In genomic region chr12:106774808-106775524, GRCh38 we compare ENCODE assay signal across 8 cellular contexts. TPM values are rescaled to one million over a fixed set of nuclear protein-coding genes. Genes with fewer than 3 reads are reported as not detected.
DNase-seq lines count a peak whose midpoint lies in the region; ATAC-seq and TF ChIP-seq lines count a peak whose summit lies in the region.

No MANE protein-coding gene starts in this region.

- H4K91ac ChIP-seq in neuronal stem cell (ENCODE audit: low read depth, low read length, poor library complexity), result no peak overlapping the region

- no peak overlapping the region for H2BK12ac ChIP-seq in neuronal stem cell (ENCODE audit: low read length)

- in situ Hi-C loops in G401 (cut with HindIII; ENCODE audit: low sequenced_read_pairs), result no loop called here

- H3K27me3 Mint-ChIP-seq in GM23338 (ENCODE audit: insufficient read depth, low read depth, poor library complexity), result peaks cover 4% of the 10 kb centered on the region

- ATAC-seq in GM23338, result peak; percentile 4; the same call in 2 of the 3 replicates
- no peak for ATAC-seq in GM19467 (IDR thresholded peaks at IDR 0.05; ENCODE audit: unreplicated experiment)

- H3K36me3 ChIP-seq in GM06990 (ENCODE audit: control insufficient read depth, insufficient read depth, low read length) (no peaks in the 10 kb centered on the region), GM23338 (ENCODE audit: insufficient read depth) (no peaks in the 10 kb centered on the region), endocrine pancreas (ENCODE audit: control insufficient read depth, insufficient read depth, low read length) (no peaks in the 10 kb centered on the region), neuronal stem cell (replicated peaks in 1 of 2; ENCODE audit: control insufficient read depth in 2 of 2, insufficient read depth in 2 of 2, low read length in 2 of 2) (peaks cover 0 to 37% of the 10 kb centered on the region in 2 donors)

- H2BK15ac ChIP-seq in neuronal stem cell (ENCODE audit: low read length), result peak overlapping the region; percentile 33

- peak overlapping the region; percentile 39 for H3K23ac ChIP-seq in neuronal stem cell (ENCODE audit: low read depth, low read length, poor library complexity)

- H2AFZ ChIP-seq in GM23338 (peak overlapping the region; percentile 45; the same call in 1 of the 2 replicates), neuronal stem cell (ENCODE audit: low read length) (peak overlapping the region; percentile 94)

- POLR2A ChIA-PET in RWPE1 (lab: Yijun Ruan, JAX; ENCODE audit: low non-redundant PET), result no interaction called here

- no peaks in the 10 kb centered on the region for H3K36me3 Mint-ChIP-seq in GM23338 (ENCODE audit: low read depth)

- H3K4me1 ChIP-seq in GM23338 (ENCODE audit: insufficient read depth) (peaks cover 53% of the 10 kb centered on the region), endocrine pancreas (ENCODE audit: control insufficient read depth, insufficient read depth, low read length) (no peaks in the 10 kb centered on the region), neuronal stem cell (ENCODE audit: control insufficient read depth in 2 of 2, insufficient read depth in 1 of 2, low read depth in 1 of 2, low read length in 2 of 2) (peaks cover 1 to 12% of the 10 kb centered on the region in 2 donors)

- no peak for TF ChIP-seq CTCF in GM06990 (IDR thresholded peaks at IDR 0.05; ENCODE audit: insufficient read depth, low read length, poor library complexity, severe bottlenecking)
- no peak for TF ChIP-seq CTCF in GM23338 (conservative IDR thresholded peaks at IDR 0.05; ENCODE audit: low read depth in 2 of 2)
- no peak for TF ChIP-seq CTCF in RWPE1 (conservative IDR thresholded peaks at IDR 0.05; ENCODE audit: low read depth)

- H3F3A ChIP-seq in GM23338 (replicated peaks; ENCODE audit: low read depth), result no peaks in the 10 kb centered on the region

- CTCF ChIA-PET in RWPE1 (lab: Yijun Ruan, JAX), result interaction anchor here (0.6 kb wide), 1 partner anchor 317 kb away, joined by 4 read pairs; no protein-coding TSS in a partner anchor

- peak overlapping the region; percentile 79 for H3K4me3 ChIP-seq in GM06990 (replicated peaks; ENCODE audit: low read depth, low read length)
- H3K4me3 ChIP-seq in GM23338, result peak overlapping the region; percentile 96
- H3K4me3 ChIP-seq in endocrine pancreas (ENCODE audit: control insufficient read depth, insufficient read depth, low read length), result peak overlapping the region; percentile 78
- H3K4me3 ChIP-seq in neuronal stem cell (ENCODE audit: low read length in 2 of 2), result peak overlapping the region; percentile 90 to 96

- H3K4ac ChIP-seq in neuronal stem cell (ENCODE audit: low read length), result no peak overlapping the region

- H3K27me3 ChIP-seq in GM06990 (replicated peaks; ENCODE audit: control insufficient read depth, insufficient read depth, low read length) (no peaks in the 10 kb centered on the region), GM23338 (ENCODE audit: insufficient read depth) (no peaks in the 10 kb centered on the region), endocrine pancreas (ENCODE audit: control insufficient read depth, insufficient read depth, low read length) (no peaks in the 10 kb centered on the region), neuronal stem cell (ENCODE audit: control insufficient read depth in 3 of 3, insufficient read depth in 3 of 3, low read depth in 1 of 3, low read length in 3 of 3) (no peaks in the 10 kb centered on the region)

- peaks cover 46% of the 10 kb centered on the region for H3K4me1 Mint-ChIP-seq in GM23338

- H4K20me1 ChIP-seq in GM23338 (replicated peaks; ENCODE audit: insufficient read depth), result peaks cover 23% of the 10 kb centered on the region

- DNase-seq in GM06990 (ENCODE audit: extremely low read depth, insufficient read length) (no peak), GM23338 (ENCODE audit: low spot score) (no peak), RWPE1 (ENCODE audit: low spot score) (no peak), neuronal stem cell (ENCODE audit: low spot score) (no peak), T1000 (lab: John Stamatoyannopoulos, UW) (no peak), G401 (ENCODE audit: low spot score) (no peak)

- H3K9ac ChIP-seq in endocrine pancreas (ENCODE audit: control insufficient read depth, insufficient read depth, low read length), result peak overlapping the region; percentile 73
- H3K9ac ChIP-seq in neuronal stem cell (ENCODE audit: low read depth, low read length, poor library complexity), result peak overlapping the region; percentile 82

- no peaks in the 10 kb centered on the region for H3K9me2 ChIP-seq in GM23338 (ENCODE audit: insufficient read depth)

- no peak overlapping the region for H3K14ac ChIP-seq in neuronal stem cell (ENCODE audit: low read length)

- H3K9me3 ChIP-seq in endocrine pancreas (ENCODE audit: control insufficient read depth, low read length) (no peaks in the 10 kb centered on the region), neuronal stem cell (replicated peaks in 1 of 2; ENCODE audit: control insufficient read depth in 2 of 2, insufficient read depth in 1 of 2, low read depth in 1 of 2, low read length in 2 of 2) (peaks cover 0 to 12% of the 10 kb centered on the region in 2 donors)

- peak overlapping the region; percentile 84 for H3K18ac ChIP-seq in neuronal stem cell (ENCODE audit: low read length)

- H3K79me1 ChIP-seq in neuronal stem cell (ENCODE audit: low read depth, low read length), result peaks cover 4% of the 10 kb centered on the region

- H2BK5ac ChIP-seq in neuronal stem cell (ENCODE audit: low read length), result peak overlapping the region; percentile 79

- H2AK5ac ChIP-seq in neuronal stem cell (ENCODE audit: low read depth, low read length), result no peak overlapping the region

- H3K4me3 Mint-ChIP-seq in GM23338, result peak overlapping the region; percentile 93

- no peak overlapping the region for H4K8ac ChIP-seq in neuronal stem cell (ENCODE audit: low read depth, low read length)

- H3K27ac ChIP-seq in GM23338 (ENCODE audit: low read depth) (peak overlapping the region; percentile 85), RWPE1 (peak overlapping the region; percentile 94), neuronal stem cell (replicated peaks; ENCODE audit: low read length) (peak overlapping the region; percentile 88)

- no peaks in the 10 kb centered on the region for H3K9me3 Mint-ChIP-seq in GM23338

- WGBS in neuronal stem cell (ENCODE audit: extremely low coverage in 2 of 2, insufficient read length in 2 of 2, insufficient replicate concordance in 1 of 2), 2 donors, result no CpG with 5 or more reads among the region's 29 CpGs

- H3K79me2 ChIP-seq in GM23338 (replicated peaks; ENCODE audit: insufficient read depth), result peaks cover 52% of the 10 kb centered on the region

- H3K4me2 ChIP-seq in GM23338 (peak overlapping the region; percentile 97), neuronal stem cell (ENCODE audit: insufficient read depth, low read length, poor library complexity, severe bottlenecking) (peak overlapping the region; percentile 86)

- H2BK120ac ChIP-seq in neuronal stem cell (ENCODE audit: low read depth, low read length), result no peak overlapping the region

- H3K27ac Mint-ChIP-seq in GM23338, result peak overlapping the region; percentile 99

TF ChIP-seq in GM23338, 12 proteins besides CTCF, POLR2A, EP300 and RAD21 (continues in another document):
- TF ChIP-seq NANOG (IDR thresholded peaks at IDR 0.05; ENCODE audit: borderline replicate concordance) (no peak), JUNB (IDR thresholded peaks at IDR 0.05; ENCODE audit: unreplicated experiment) (no peak), EZH2phosphoT487 (IDR thresholded peaks at IDR 0.05; ENCODE audit: unreplicated experiment) (no peak), ZNF331 (CRISPR knock-in tag; IDR thresholded peaks at IDR 0.05; ENCODE audit: low read depth) (no peak), ETS1 (IDR thresholded peaks at IDR 0.05) (no peak), POLR2AphosphoS5 (IDR thresholded peaks at IDR 0.05; ENCODE audit: low read depth) (no peak), ZNF114 (CRISPR knock-in tag; IDR thresholded peaks at IDR 0.05) (no peak)

RNA-seq across cellular contexts. Expression of gene RIC8B, which starts 0.5 kb away (rescaled TPM):
- total RNA-seq in GM23338 (2014; rRNA removed; shearing (Covaris generic)), result 24.0 and 25.5 TPM in 2 replicates
- polyA plus RNA-seq in GM23338 (2016; fragmentation: Nextera tagmentation; extraction: Ambion mirVana), result 10.4 and 12.3 TPM in 2 replicates
- 10.3 TPM for polyA plus RNA-seq in neuronal stem cell (2013, experiment 1 of 2)
- 10.1 TPM for polyA plus RNA-seq in neuronal stem cell (2013, experiment 2 of 2)
- total RNA-seq in G401 (2014; rRNA removed; shearing (Covaris generic)), result 19.4 and 19.8 TPM in 2 replicates
